Comparison of ENCODE assay signal across 25 cellular contexts in the genomic region with DNA sequence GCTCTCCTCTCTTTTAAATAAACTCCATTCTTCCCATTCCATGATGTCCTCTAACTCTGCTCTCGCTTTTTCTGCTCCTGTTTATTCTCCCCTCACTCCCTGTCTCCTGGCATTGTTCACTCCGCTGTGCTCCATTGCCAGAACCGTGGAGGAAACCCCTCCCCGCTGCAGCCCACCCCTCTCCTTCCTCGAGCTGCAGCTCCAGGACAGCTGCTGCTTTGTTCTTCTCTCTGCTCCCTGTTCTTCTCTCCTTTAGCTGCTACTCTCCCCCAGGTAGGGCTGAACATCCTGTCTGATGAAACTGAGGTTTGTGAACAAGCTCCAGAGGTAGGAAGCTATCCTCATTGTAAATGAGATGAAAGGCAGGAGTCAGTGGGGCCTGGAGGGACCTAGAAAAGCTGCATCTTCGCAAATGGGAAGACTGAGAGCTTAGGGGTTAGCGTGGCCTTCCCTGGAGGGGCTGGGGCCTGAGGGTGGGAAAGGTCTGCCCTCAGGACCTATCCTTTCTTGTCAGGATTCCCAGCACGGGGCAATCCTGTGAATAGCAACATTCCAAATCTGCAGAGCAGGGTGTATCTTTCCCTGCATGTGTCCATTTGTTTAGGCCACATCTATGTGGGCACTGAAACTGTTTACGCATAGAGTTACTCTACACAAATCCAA.
A peak's percentile ranks its signal among the peaks of the same experiment; 100 is the strongest.
DNase-seq lines count a peak whose midpoint lies in the region; ATAC-seq, FAIRE-seq and TF ChIP-seq lines count a peak whose summit lies in the region.
"Had no signal": no experiment of that assay in that cellular context is flagged by ENCODE, and none has a peak within 500 bp of the region (broad histone marks: within the 10 kb centered on the region; RNA-seq: fewer than 3 reads in every experiment).

No MANE protein-coding gene starts in this region.

- H4K12ac ChIP-seq in trophoblast cell (ENCODE audit: low read depth, low read length) = no peak overlapping the region

- intact Hi-C loops in activated naive CD4-positive, alpha-beta T cell treated with anti-CD3 and anti-CD28 coated beads for 36 hours (cut with micrococcal nuclease) = no loop called here

- H3K9ac ChIP-seq in keratinocyte (ENCODE audit: control insufficient read depth, extremely low read depth, insufficient read depth, low read length) (no peak overlapping the region), trophoblast cell (ENCODE audit: low read length) (no peak overlapping the region)

- FAIRE-seq in keratinocyte (lab: Jason Lieb, UNC) = no peak
- FAIRE-seq: endometrium had no signal

- H3K36me3 ChIP-seq in GM23338 (ENCODE audit: insufficient read depth) = no peaks in the 10 kb centered on the region
- H3K36me3 ChIP-seq in keratinocyte (ENCODE audit: control insufficient read depth in 2 of 2, extremely low read depth in 1 of 2, insufficient read depth in 2 of 2, low read length in 2 of 2) = no peaks in the 10 kb centered on the region
- H3K36me3 ChIP-seq in trophoblast cell (ENCODE audit: control insufficient read depth in 1 of 2, insufficient read depth in 2 of 2, low read length in 2 of 2) = no peaks in the 10 kb centered on the region
- H3K36me3 ChIP-seq in WERI-Rb-1 = no peaks in the 10 kb centered on the region
- H3K36me3 ChIP-seq: thyroid gland had no signal

- no peaks in the 10 kb centered on the region for H4K20me1 ChIP-seq in GM23338 (replicated peaks; ENCODE audit: insufficient read depth)
- H4K20me1 ChIP-seq in keratinocyte (ENCODE audit: control insufficient read depth, extremely low read depth, insufficient read depth, low read length) = no peaks in the 10 kb centered on the region

- no peaks in the 10 kb centered on the region for H3K36me3 Mint-ChIP-seq in GM23338 (ENCODE audit: low read depth)
- peaks cover 17% of the 10 kb centered on the region for H3K36me3 Mint-ChIP-seq in brain
- H3K36me3 Mint-ChIP-seq in activated naive CD4-positive, alpha-beta T cell treated with anti-CD3 and anti-CD28 coated beads for 36 hours (ENCODE audit: low read depth) = no peaks in the 10 kb centered on the region
- H3K36me3 Mint-ChIP-seq: activated naive CD8-positive, alpha-beta T cell treated with anti-CD3 and anti-CD28 coated beads, Interleukin-2, amount 10 ng/mL, durations not matched to agents 7 days and 5 days had no signal

- no peak overlapping the region for H3K18ac ChIP-seq in trophoblast cell (ENCODE audit: low read length)

- H3K4me3 Mint-ChIP-seq in GM23338 = no peak overlapping the region
- peak overlapping the region in 3 of 5 experiments; percentile 2 to 52 (median 40) for H3K4me3 Mint-ChIP-seq in brain
- H3K4me3 Mint-ChIP-seq in activated naive CD4-positive, alpha-beta T cell treated with anti-CD3 and anti-CD28 coated beads for 36 hours = no peak overlapping the region
- H3K4me3 Mint-ChIP-seq: activated naive CD8-positive, alpha-beta T cell treated with anti-CD3 and anti-CD28 coated beads, Interleukin-2, amount 10 ng/mL, durations not matched to agents 7 days and 5 days; activated T-cell treated with anti-CD3 and anti-CD28 coated beads, Interleukin-2, amount 50 U/mL, for 4 hours had no signal

- H3K27ac Mint-ChIP-seq in GM23338 = no peak overlapping the region
- peak overlapping the region; percentile 10 to 96 (median 91) for H3K27ac Mint-ChIP-seq in brain
- H3K27ac Mint-ChIP-seq in activated naive CD4-positive, alpha-beta T cell treated with anti-CD3 and anti-CD28 coated beads for 36 hours = no peak overlapping the region
- H3K27ac Mint-ChIP-seq: activated naive CD8-positive, alpha-beta T cell treated with anti-CD3 and anti-CD28 coated beads, Interleukin-2, amount 10 ng/mL, durations not matched to agents 7 days and 5 days had no signal

- H3K4me1 Mint-ChIP-seq in GM23338 = peaks cover 27% of the 10 kb centered on the region
- H3K4me1 Mint-ChIP-seq in brain = peaks cover 78% of the 10 kb centered on the region
- no peaks in the 10 kb centered on the region for H3K4me1 Mint-ChIP-seq in activated naive CD4-positive, alpha-beta T cell treated with anti-CD3 and anti-CD28 coated beads for 36 hours (ENCODE audit: low read depth)
- H3K4me1 Mint-ChIP-seq: activated naive CD8-positive, alpha-beta T cell treated with anti-CD3 and anti-CD28 coated beads, Interleukin-2, amount 10 ng/mL, durations not matched to agents 7 days and 5 days had no signal

- TF ChIP-seq CTCF in GM23338 (conservative IDR thresholded peaks at IDR 0.05; ENCODE audit: low read depth in 2 of 2) = no peak
- no peak for TF ChIP-seq CTCF in brain (conservative IDR thresholded peaks at IDR 0.05)
- no peak for TF ChIP-seq CTCF in keratinocyte (optimal IDR thresholded peaks at IDR 0.05 in 1 of 3, IDR thresholded peaks at IDR 0.05 in 1 of 3, conservative IDR thresholded peaks at IDR 0.05 in 1 of 3; ENCODE audit: extremely low read depth in 1 of 3, insufficient read depth in 2 of 3, low read length in 3 of 3)
- TF ChIP-seq CTCF in WERI-Rb-1 (IDR thresholded peaks at IDR 0.05; ENCODE audit: low read depth, low read length) = no peak

- peak overlapping the region; percentile 58 for H2BK12ac ChIP-seq in trophoblast cell (ENCODE audit: low read length)

- H2BK120ac ChIP-seq in trophoblast cell (ENCODE audit: insufficient read depth, low read length, poor library complexity) = peak overlapping the region; percentile 40

- no peaks in the 10 kb centered on the region for H3K9me3 ChIP-seq in keratinocyte (ENCODE audit: control insufficient read depth, low read depth, low read length)
- no peaks in the 10 kb centered on the region for H3K9me3 ChIP-seq in trophoblast cell (ENCODE audit: insufficient read depth, low read depth, low read length)
- no peaks in the 10 kb centered on the region for H3K9me3 ChIP-seq in WERI-Rb-1 (ENCODE audit: severe bottlenecking)
- H3K9me3 ChIP-seq: thyroid gland had no signal

- H3K9me3 Mint-ChIP-seq in GM23338 = no peaks in the 10 kb centered on the region
- no peaks in the 10 kb centered on the region for H3K9me3 Mint-ChIP-seq in brain
- H3K9me3 Mint-ChIP-seq in activated naive CD4-positive, alpha-beta T cell treated with anti-CD3 and anti-CD28 coated beads for 36 hours = no peaks in the 10 kb centered on the region
- H3K9me3 Mint-ChIP-seq: activated naive CD8-positive, alpha-beta T cell treated with anti-CD3 and anti-CD28 coated beads, Interleukin-2, amount 10 ng/mL, durations not matched to agents 7 days and 5 days; activated T-cell treated with anti-CD3 and anti-CD28 coated beads, Interleukin-2, amount 50 U/mL, for 4 hours had no signal

- dilution Hi-C loops in keratinocyte (cut with MboI; ENCODE audit: extremely low pct_ligation_motif_present, low sequenced_read_pairs) = no loop called here

- H3F3A ChIP-seq in GM23338 (replicated peaks; ENCODE audit: low read depth) = no peaks in the 10 kb centered on the region

- no peak overlapping the region for H4K8ac ChIP-seq in trophoblast cell (ENCODE audit: low read depth, low read length)

- H4K91ac ChIP-seq in trophoblast cell (ENCODE audit: low read depth, low read length) = no peak overlapping the region

- peak; percentile 32; the same call in 2 of the 3 replicates for ATAC-seq in GM23338
- no peak for ATAC-seq in HG02885 (IDR thresholded peaks at IDR 0.05; ENCODE audit: poor library complexity, unreplicated experiment)
- ATAC-seq: activated T-cell treated with anti-CD3 and anti-CD28 coated beads, Interleukin-2, amount 50 U/mL, for 4 hours; left colon had no signal

- WGBS in trophoblast cell (ENCODE audit: extremely low coverage, insufficient coverage, insufficient read length) = no CpG with 5 or more reads among the region's 9 CpGs

- H3K4me3 ChIP-seq in GM23338 = no peak overlapping the region
- H3K4me3 ChIP-seq in keratinocyte (ENCODE audit: control insufficient read depth in 2 of 3, extremely low read depth in 1 of 3, insufficient read depth in 2 of 3, low read depth in 1 of 3, low read length in 3 of 3) = no peak overlapping the region
- H3K4me3 ChIP-seq in trophoblast cell (ENCODE audit: low read depth, low read length) = no peak overlapping the region
- H3K4me3 ChIP-seq in WERI-Rb-1 (ENCODE audit: low read depth, low read length) = no peak overlapping the region
- H3K4me3 ChIP-seq: thyroid gland had no signal

- DNase-seq in GM23338 (ENCODE audit: low spot score) (peak; percentile 3), keratinocyte (ENCODE audit: low read depth, low spot score) (no peak), trophoblast cell (no peak), WERI-Rb-1 (no peak)
- DNase-seq in activated naive CD4-positive, alpha-beta T cell treated with anti-CD3 and anti-CD28 coated beads for 36 hours = no peak
- DNase-seq: activated gamma-delta T cell; activated naive CD8-positive, alpha-beta T cell treated with anti-CD3 and anti-CD28 coated beads, Interleukin-2, amount 10 ng/mL, durations not matched to agents 7 days and 5 days; activated T-cell treated with anti-CD3 and anti-CD28 coated beads, Interleukin-2, amount 50 U/mL, for 4 hours; aorta; C1 segment of cervical spinal cord; central memory CD4-positive, alpha-beta T cell; COR-L47; cortex of kidney; DMS53; hypothalamus; left colon; NCI-H1694; NCI-H446 treated with DMSO at 0.1 percent for 48 hours; occipital lobe; stimulated activated CD4-positive, alpha-beta T cell treated with anti-CD3 and anti-CD28 coated beads, Interleukin-4, amount 100 ng/mL, for 1 hour; T-helper 1 cell; thyroid gland had no signal

- no peaks in the 10 kb centered on the region for H3K79me2 ChIP-seq in GM23338 (replicated peaks; ENCODE audit: insufficient read depth)
- no peaks in the 10 kb centered on the region for H3K79me2 ChIP-seq in keratinocyte (ENCODE audit: control insufficient read depth, insufficient read depth, low read length)
- H3K79me2 ChIP-seq in trophoblast cell (ENCODE audit: control insufficient read depth, insufficient read depth, low read length, poor library complexity) = no peaks in the 10 kb centered on the region

- H3K79me1 ChIP-seq in trophoblast cell (ENCODE audit: low read length) = no peaks in the 10 kb centered on the region

- no peak overlapping the region for H2AK5ac ChIP-seq in trophoblast cell (ENCODE audit: low read length)

- H3K4me2 ChIP-seq in GM23338 = no peak overlapping the region
- H3K4me2 ChIP-seq in keratinocyte (ENCODE audit: control insufficient read depth, extremely low read depth, insufficient read depth, low read depth, low read length) = no peak overlapping the region
- no peak overlapping the region for H3K4me2 ChIP-seq in trophoblast cell (ENCODE audit: low read length)

- H3K4ac ChIP-seq in trophoblast cell (ENCODE audit: low read depth, low read length) = no peak overlapping the region

- H3K27ac ChIP-seq in GM23338 (ENCODE audit: low read depth) = no peak overlapping the region
- peak overlapping the region; percentile 2 for H3K27ac ChIP-seq in keratinocyte (ENCODE audit: control insufficient read depth, insufficient read depth, low read length)
- no peak overlapping the region for H3K27ac ChIP-seq in trophoblast cell (ENCODE audit: low read depth, low read length)
- no peak overlapping the region for H3K27ac ChIP-seq in WERI-Rb-1

- no peak overlapping the region for H2BK5ac ChIP-seq in trophoblast cell (ENCODE audit: low read depth, low read length, poor library complexity)

- H3K27me3 ChIP-seq in GM23338 (ENCODE audit: insufficient read depth) (no peaks in the 10 kb centered on the region), keratinocyte (ENCODE audit: control insufficient read depth, extremely low read depth, insufficient read depth, low read length) (no peaks in the 10 kb centered on the region), trophoblast cell (ENCODE audit: insufficient read depth, low read length) (no peaks in the 10 kb centered on the region), WERI-Rb-1 (ENCODE audit: insufficient read depth, low read depth, severe bottlenecking) (no peaks in the 10 kb centered on the region)
- H3K27me3 ChIP-seq: thyroid gland had no signal

- no peaks in the 10 kb centered on the region for H3K4me1 ChIP-seq in GM23338 (ENCODE audit: insufficient read depth)
- peaks cover 54% of the 10 kb centered on the region for H3K4me1 ChIP-seq in keratinocyte (ENCODE audit: control insufficient read depth, extremely low read depth, insufficient read depth, low read length)
- H3K4me1 ChIP-seq in trophoblast cell (ENCODE audit: control insufficient read depth in 1 of 2, insufficient read depth in 2 of 2, low read length in 2 of 2) = peaks cover 5 to 14% of the 10 kb centered on the region in 2 experiments

- no peak overlapping the region for H3K14ac ChIP-seq in trophoblast cell (ENCODE audit: low read length)

- H3K23ac ChIP-seq in trophoblast cell (ENCODE audit: low read length) = no peak overlapping the region

- H3K27me3 Mint-ChIP-seq in GM23338 (ENCODE audit: insufficient read depth, low read depth, poor library complexity) = no peaks in the 10 kb centered on the region
- no peaks in the 10 kb centered on the region for H3K27me3 Mint-ChIP-seq in brain
- no peaks in the 10 kb centered on the region for H3K27me3 Mint-ChIP-seq in activated naive CD4-positive, alpha-beta T cell treated with anti-CD3 and anti-CD28 coated beads for 36 hours (ENCODE audit: low read depth)

- CTCF ChIA-PET in activated naive CD4-positive, alpha-beta T cell treated with anti-CD3 and anti-CD28 coated beads for 36 hours (lab: Charles Lee) = no interaction called here

- peak overlapping the region; percentile 86 for H2AFZ ChIP-seq in GM23338
- peak overlapping the region; percentile 19 for H2AFZ ChIP-seq in keratinocyte (ENCODE audit: control insufficient read depth, low read length)
- no peak overlapping the region for H2AFZ ChIP-seq in trophoblast cell (ENCODE audit: insufficient read depth, low read length, poor library complexity)

- no peaks in the 10 kb centered on the region for H3K9me1 ChIP-seq in keratinocyte (ENCODE audit: control insufficient read depth, extremely low read depth, insufficient read depth, low read length)

- H3K9me2 ChIP-seq in GM23338 (ENCODE audit: insufficient read depth) = peaks cover 3% of the 10 kb centered on the region; the same call in 1 of the 2 replicates

Comparison
In these comparisons a context has a peak if more than half of its experiments do, and no peak if none do; other contexts are left out.
1. H3K27ac Mint-ChIP-seq: peak in brain (5 of 5); none in GM23338 (single experiment) and activated naive CD4-positive, alpha-beta T cell treated with anti-CD3 and anti-CD28 coated beads for 36 hours (single experiment).
2. H3K4me3 Mint-ChIP-seq: peak in brain (3 of 5); none in GM23338 (single experiment) and activated naive CD4-positive, alpha-beta T cell treated with anti-CD3 and anti-CD28 coated beads for 36 hours (single experiment).